In genomic region chr6:160733045-160733646, GRCh38 we compare ENCODE assay signal across 8 cellular contexts. TPM values are rescaled to one million over a fixed set of nuclear protein-coding genes. Genes with fewer than 3 reads are reported as not detected.
DNase-seq lines count a peak whose midpoint lies in the region; ATAC-seq and TF ChIP-seq lines count a peak whose summit lies in the region.

No MANE protein-coding gene starts in this region.

- H3K79me2 ChIP-seq in DND-41 (ENCODE audit: insufficient read depth, low read length) (no peaks in the 10 kb centered on the region), hepatocyte (no peaks in the 10 kb centered on the region)

- DNase-seq in DND-41 (peak; percentile 45), NCI-H2171 treated with DMSO at 0.1 percent for 48 hours (lab: John Stamatoyannopoulos, UW) (peak; percentile 50), adipocyte (ENCODE audit: low read depth) (peak; percentile 61), hepatocyte (ENCODE audit: low spot score) (peak; percentile 80), smooth muscle cell of the brain vasculature (ENCODE audit: low read depth, low spot score) (peak; percentile 7), T1000 (lab: John Stamatoyannopoulos, UW) (no peak)

- no peaks in the 10 kb centered on the region for H3K27me3 ChIP-seq in DND-41 (ENCODE audit: insufficient read depth, low read length, poor library complexity)
- H3K27me3 ChIP-seq in adipocyte (replicated peaks; ENCODE audit: control insufficient read depth, insufficient read depth, low read length), result peaks cover 21% of the 10 kb centered on the region
- no peaks in the 10 kb centered on the region for H3K27me3 ChIP-seq in hepatocyte

- H3K27ac ChIP-seq in DND-41 (ENCODE audit: low read length) (no peak overlapping the region), hepatocyte (no peak overlapping the region)

- H3K4me3 ChIP-seq in DND-41 (ENCODE audit: low read depth in 1 of 2, low read length in 2 of 2), result no peak overlapping the region
- H3K4me3 ChIP-seq in adipocyte (ENCODE audit: low read length), result no peak overlapping the region
- no peak overlapping the region for H3K4me3 ChIP-seq in hepatocyte

- ATAC-seq in DND-41 (ENCODE audit: insufficient read depth, low read depth) (peak; percentile 90), GM19023 (IDR thresholded peaks at IDR 0.05; ENCODE audit: unreplicated experiment) (peak; percentile 80), HG03060 (IDR thresholded peaks at IDR 0.05; ENCODE audit: low read depth, unreplicated experiment) (peak; percentile 43)

- H3K4me2 ChIP-seq in DND-41 (ENCODE audit: insufficient read depth, low read length) (no peak overlapping the region), hepatocyte (no peak overlapping the region)

- H3K9me2 ChIP-seq in hepatocyte (replicated peaks; ENCODE audit: insufficient read depth), result no peaks in the 10 kb centered on the region

- 40% methylated on average over 8 of the region's 8 CpGs for WGBS in hepatocyte (ENCODE audit: low lambda C conversion rate, missing lambda C conversion rate)

- no peaks in the 10 kb centered on the region for H3K4me1 ChIP-seq in DND-41 (ENCODE audit: insufficient read depth, low read length)
- H3K4me1 ChIP-seq in adipocyte (ENCODE audit: control insufficient read depth, insufficient read depth, low read length), result no peaks in the 10 kb centered on the region
- H3K4me1 ChIP-seq in hepatocyte (ENCODE audit: insufficient read depth), result no peaks in the 10 kb centered on the region

- TF ChIP-seq CTCF in DND-41 (IDR thresholded peaks at IDR 0.05; ENCODE audit: borderline replicate concordance, extremely low read depth, low read length, poor library complexity, severe bottlenecking), result peak; percentile 93
- peak; percentile 79 for TF ChIP-seq CTCF in hepatocyte (IDR thresholded peaks at IDR 0.05; ENCODE audit: poor library complexity)

- H2AFZ ChIP-seq in DND-41 (ENCODE audit: low read depth, low read length) (no peak overlapping the region), hepatocyte (no peak overlapping the region)

- H4K20me1 ChIP-seq in DND-41 (ENCODE audit: insufficient read depth, low read length) (no peaks in the 10 kb centered on the region), hepatocyte (ENCODE audit: insufficient read depth, poor library complexity, severe bottlenecking) (no peaks in the 10 kb centered on the region)

- H3K9ac ChIP-seq in DND-41 (ENCODE audit: low read depth, low read length) (no peak overlapping the region), adipocyte (ENCODE audit: low read length) (no peak overlapping the region)

- H3K36me3 ChIP-seq in DND-41 (ENCODE audit: insufficient read depth, low read length) (no peaks in the 10 kb centered on the region), adipocyte (ENCODE audit: control insufficient read depth, insufficient read depth, low read length, severe bottlenecking) (no peaks in the 10 kb centered on the region), hepatocyte (replicated peaks; ENCODE audit: insufficient read depth, low read depth) (no peaks in the 10 kb centered on the region)

- H3K9me3 ChIP-seq in DND-41 (ENCODE audit: insufficient read depth, low read length, severe bottlenecking), result no peaks in the 10 kb centered on the region
- no peaks in the 10 kb centered on the region for H3K9me3 ChIP-seq in adipocyte (ENCODE audit: control insufficient read depth, low read length)
- no peaks in the 10 kb centered on the region for H3K9me3 ChIP-seq in hepatocyte (ENCODE audit: low read depth)

RNA-seq across cellular contexts. Expression of gene PLG, which starts 31.1 kb away (rescaled TPM):
- total RNA-seq in hepatocyte, result 223 and 225 TPM in 2 replicates
- polyA plus RNA-seq in hepatocyte, result 86.4 and 145 TPM in 2 replicates
